1 cellular context compared by ENCODE assay signal in genomic region chr17:79864617-79865250, GRCh38.
TF ChIP-seq lines count a peak whose summit lies in the region.

No MANE protein-coding gene starts in this region.

TF ChIP-seq in SK-N-SH, 30 proteins besides CTCF, POLR2A, EP300 and RAD21 (continued from another document):
- TF ChIP-seq REST (IDR thresholded peaks at IDR 0.05; ENCODE audit: low read depth, low read length) = no peak
- TF ChIP-seq MXI1 (IDR thresholded peaks at IDR 0.05; ENCODE audit: low read depth, low read length) = no peak
